19 cellular contexts compared by ENCODE assay signal in genomic region chr12:91923864-91924263, GRCh38.
DNase-seq lines count a peak whose midpoint lies in the region; ATAC-seq, FAIRE-seq and TF ChIP-seq lines count a peak whose summit lies in the region.
"Had no signal": no experiment of that assay in that cellular context is flagged by ENCODE, and none has a peak within 500 bp of the region (broad histone marks: within the 10 kb centered on the region; RNA-seq: fewer than 3 reads in every experiment).

No MANE protein-coding gene starts in this region.

- no peak overlapping the region for H3K4me2 ChIP-seq in HepG2 (ENCODE audit: low read depth, low read length)
- no peak overlapping the region for H3K4me2 ChIP-seq in mesenchymal stem cell (ENCODE audit: low read length, poor library complexity, severe bottlenecking)
- H3K4me2 ChIP-seq: GM23338 had no signal

- peak overlapping the region; percentile 60 for H2BK15ac ChIP-seq in mesenchymal stem cell (ENCODE audit: low read depth, poor library complexity, severe bottlenecking)

- no peak overlapping the region for H2BK5ac ChIP-seq in mesenchymal stem cell (ENCODE audit: low read depth, low read length, poor library complexity, severe bottlenecking)

- no peaks in the 10 kb centered on the region for H3K79me1 ChIP-seq in mesenchymal stem cell (replicated peaks; ENCODE audit: low read length, poor library complexity, severe bottlenecking)

- TF ChIP-seq EP300 in HepG2 (IDR thresholded peaks at IDR 0.05; ENCODE audit: low read depth in 2 of 2, low read length in 2 of 2) (no peak), HepG2 (CRISPR knock-in tag; IDR thresholded peaks at IDR 0.05; ENCODE audit: borderline replicate concordance) (no peak)

- no peak overlapping the region for H2AK5ac ChIP-seq in mesenchymal stem cell (ENCODE audit: low read length, severe bottlenecking)

- H3K4me3 ChIP-seq in right lobe of liver = no peak overlapping the region
- H3K4me3 ChIP-seq in HepG2 (replicated peaks in 1 of 3; ENCODE audit: insufficient read depth in 1 of 3, low read depth in 2 of 3, low read length in 3 of 3) = no peak overlapping the region
- H3K4me3 ChIP-seq in mesenchymal stem cell (ENCODE audit: insufficient read depth in 1 of 2, low read depth in 1 of 2, low read length in 2 of 2) = no peak overlapping the region
- no peak overlapping the region for H3K4me3 ChIP-seq in BE2C (ENCODE audit: low read depth, low read length)
- H3K4me3 ChIP-seq: GM23338 had no signal

- no peak for TF ChIP-seq RAD21 in HepG2 (CRISPR knock-in tag; IDR thresholded peaks at IDR 0.05)

- FAIRE-seq in HepG2 (lab: Jason Lieb, UNC) (no peak), GM19239 (lab: Jason Lieb, UNC) (no peak)
- FAIRE-seq: A204.1, D721Med, GM12892 had no signal

- H3K18ac ChIP-seq in mesenchymal stem cell (ENCODE audit: low read depth in 1 of 2, low read length in 2 of 2) = peak overlapping the region in 1 of 2 experiments; percentile 28

- H3K9ac ChIP-seq in HepG2 (ENCODE audit: insufficient read depth, low read depth, low read length) (no peak overlapping the region), mesenchymal stem cell (ENCODE audit: low read length) (no peak overlapping the region)

- TF ChIP-seq CTCF in right lobe of liver (IDR thresholded peaks at IDR 0.05) = no peak
- no peak for TF ChIP-seq CTCF in HepG2 (CRISPR knock-in tag; IDR thresholded peaks at IDR 0.05)
- TF ChIP-seq CTCF in BE2C (IDR thresholded peaks at IDR 0.05; ENCODE audit: low read depth, low read length) = no peak

- BruUV-seq in HepG2 (replicated peaks; lab: Mats Ljungman, UMichigan) = no TSS peak

- H3K4me3 Mint-ChIP-seq in activated naive CD8-positive, alpha-beta T cell treated with anti-CD3 and anti-CD28 coated beads for 36 hours = no peak overlapping the region
- H3K4me3 Mint-ChIP-seq: B cell; CD14-positive monocyte; CD8-positive, alpha-beta T cell; GM23338 had no signal

- no peaks in the 10 kb centered on the region for H4K20me1 ChIP-seq in HepG2 (ENCODE audit: insufficient read depth, low read length)

- H3K14ac ChIP-seq in mesenchymal stem cell (ENCODE audit: low read length in 2 of 2) = peak overlapping the region in 1 of 2 experiments; percentile 1

- H3K27me3 ChIP-seq in right lobe of liver = no peaks in the 10 kb centered on the region
- H3K27me3 ChIP-seq in HepG2 (ENCODE audit: control insufficient read depth in 1 of 2, insufficient read depth in 2 of 2, low read length in 2 of 2) = no peaks in the 10 kb centered on the region
- no peaks in the 10 kb centered on the region for H3K27me3 ChIP-seq in mesenchymal stem cell (ENCODE audit: control insufficient read depth in 1 of 2, insufficient read depth in 1 of 2, low read length in 2 of 2)
- H3K27me3 ChIP-seq in BE2C = no peaks in the 10 kb centered on the region

- no peak overlapping the region for H3K4ac ChIP-seq in mesenchymal stem cell (ENCODE audit: low read depth in 1 of 2, low read length in 2 of 2)

- H3K9me3 ChIP-seq in right lobe of liver (no peaks in the 10 kb centered on the region), HepG2 (ENCODE audit: low read length) (no peaks in the 10 kb centered on the region), mesenchymal stem cell (ENCODE audit: control insufficient read depth, low read length) (no peaks in the 10 kb centered on the region), BE2C (no peaks in the 10 kb centered on the region)

- H4K8ac ChIP-seq in mesenchymal stem cell (ENCODE audit: low read length) = no peak overlapping the region

- whole genome bisulfite sequencing in right lobe of liver (ENCODE audit: insufficient coverage, low coverage, low lambda C conversion rate, missing lambda C conversion rate) = 100% methylated on average over 6 of the region's 31 CpGs
- no CpG with 5 or more reads among the region's 31 CpGs for WGBS in HepG2 (ENCODE audit: low lambda C conversion rate)
- WGBS in mesenchymal stem cell = 99% methylated on average over 31 of the region's 31 CpGs

- TF ChIP-seq POLR2A in right lobe of liver (IDR thresholded peaks at IDR 0.05) (no peak), HepG2 (IDR thresholded peaks at IDR 0.05; ENCODE audit: insufficient read depth in 1 of 2, low read depth in 2 of 2, low read length in 2 of 2) (no peak)

- peak in 2 of 3 donors; percentile 15 to 44 for DNase-seq in right lobe of liver
- DNase-seq in HepG2 (ENCODE audit: low spot score) = no peak
- DNase-seq in left ventricle myocardium superior = peak; percentile 20
- no peak for DNase-seq in mesenchymal stem cell
- DNase-seq in GM19239 (ENCODE audit: insufficient read length, low spot score) = no peak
- DNase-seq in activated naive CD8-positive, alpha-beta T cell treated with anti-CD3 and anti-CD28 coated beads for 36 hours = no peak
- no peak for DNase-seq in BE2C
- DNase-seq: CD8-positive, alpha-beta T cell; COR-L47; DND-41; GDM1; H7 had no signal

- intact Hi-C loops in right lobe of liver (cut with DNase I) (no loop called here), HepG2 (cut with micrococcal nuclease; ENCODE audit: unreplicated experiment) (no loop called here), left ventricle myocardium superior (cut with micrococcal nuclease) (no loop called here)

- H3K27ac Mint-ChIP-seq in activated naive CD8-positive, alpha-beta T cell treated with anti-CD3 and anti-CD28 coated beads for 36 hours = no peak overlapping the region
- H3K27ac Mint-ChIP-seq: B cell, GM23338, IgD-negative memory B cell had no signal

- CTCF ChIA-PET in HepG2 (lab: Yijun Ruan, JAX; ENCODE audit: low intra/inter-chr PET ratio, low total read pairs) = no interaction called here

- H3K4me1 Mint-ChIP-seq in activated naive CD8-positive, alpha-beta T cell treated with anti-CD3 and anti-CD28 coated beads for 36 hours = peaks cover 14% of the 10 kb centered on the region
- H3K4me1 Mint-ChIP-seq: B cell, CD14-positive monocyte had no signal

- in situ Hi-C loops in HepG2 (cut with HindIII; ENCODE audit: extremely low pct_ligation_motif_present, low pct_unique_long_range_greater_than_20kb) = no loop called here

- no peaks in the 10 kb centered on the region for H3K36me3 ChIP-seq in right lobe of liver
- H3K36me3 ChIP-seq in HepG2 (replicated peaks in 1 of 2; ENCODE audit: control insufficient read depth in 1 of 2, insufficient read depth in 2 of 2, low read length in 2 of 2) = no peaks in the 10 kb centered on the region
- H3K36me3 ChIP-seq in mesenchymal stem cell (ENCODE audit: control insufficient read depth in 1 of 2, insufficient read depth in 2 of 2, low read depth in 1 of 2, low read length in 2 of 2) = no peaks in the 10 kb centered on the region
- H3K36me3 ChIP-seq in BE2C = no peaks in the 10 kb centered on the region

- POLR2A ChIA-PET in HepG2 (lab: Yijun Ruan, JAX) = no interaction called here

- H2BK120ac ChIP-seq in mesenchymal stem cell (ENCODE audit: low read depth, low read length) = no peak overlapping the region

- no peak overlapping the region for H3K23ac ChIP-seq in mesenchymal stem cell (ENCODE audit: low read length in 2 of 2)

- no peaks in the 10 kb centered on the region for H3K27me3 Mint-ChIP-seq in activated naive CD8-positive, alpha-beta T cell treated with anti-CD3 and anti-CD28 coated beads for 36 hours

- H3K36me3 Mint-ChIP-seq in activated naive CD8-positive, alpha-beta T cell treated with anti-CD3 and anti-CD28 coated beads for 36 hours = no peaks in the 10 kb centered on the region
- H3K36me3 Mint-ChIP-seq: CD14-positive monocyte; CD8-positive, alpha-beta T cell; IgD-negative memory B cell had no signal

- H2AFZ ChIP-seq in HepG2 (ENCODE audit: low read length) (no peak overlapping the region), mesenchymal stem cell (ENCODE audit: low read depth, low read length) (no peak overlapping the region)

- no peaks in the 10 kb centered on the region for H3K4me1 ChIP-seq in right lobe of liver
- no peaks in the 10 kb centered on the region for H3K4me1 ChIP-seq in HepG2 (ENCODE audit: insufficient read depth, low read length)
- no peaks in the 10 kb centered on the region for H3K4me1 ChIP-seq in mesenchymal stem cell (ENCODE audit: control insufficient read depth, insufficient read depth, low read depth, low read length)
- no peaks in the 10 kb centered on the region; the same call in 1 of the 2 replicates for H3K4me1 ChIP-seq in BE2C

- H4K91ac ChIP-seq in mesenchymal stem cell (ENCODE audit: low read length) = peak overlapping the region; percentile 83

- peak overlapping the region in 1 of 2 experiments; percentile 88 for H2BK12ac ChIP-seq in mesenchymal stem cell (ENCODE audit: low read length in 2 of 2)

- H3K27ac ChIP-seq in right lobe of liver = no peak overlapping the region
- H3K27ac ChIP-seq in HepG2 (ENCODE audit: extremely low read length, insufficient read depth, low read length) = no peak overlapping the region
- H3K27ac ChIP-seq in mesenchymal stem cell (ENCODE audit: low read length, poor library complexity, severe bottlenecking) = no peak overlapping the region

- ATAC-seq in right lobe of liver = no peak
- no peak for ATAC-seq in HepG2
- no peak for ATAC-seq in left ventricle myocardium superior
- ATAC-seq: CD8-positive, alpha-beta T cell; GM23338 had no signal

- H3K79me2 ChIP-seq in HepG2 (ENCODE audit: insufficient read depth, low read length) = no peaks in the 10 kb centered on the region

- H3K9me3 Mint-ChIP-seq in activated naive CD8-positive, alpha-beta T cell treated with anti-CD3 and anti-CD28 coated beads for 36 hours = peaks cover 2% of the 10 kb centered on the region
- H3K9me3 Mint-ChIP-seq: CD8-positive, alpha-beta T cell; GM23338 had no signal

TF ChIP-seq in HepG2, 621 proteins besides CTCF, POLR2A, EP300 and RAD21 (continues in another document):
- TF ChIP-seq ZSCAN20 (CRISPR knock-in tag; IDR thresholded peaks at IDR 0.05; ENCODE audit: borderline replicate concordance) = no peak
- no peak for TF ChIP-seq ZNF335 (CRISPR knock-in tag; IDR thresholded peaks at IDR 0.05)
- TF ChIP-seq ZNF446 (CRISPR knock-in tag; IDR thresholded peaks at IDR 0.05) = no peak
- TF ChIP-seq ZNF761 (CRISPR knock-in tag; conservative IDR thresholded peaks at IDR 0.05) = no peak
- no peak for TF ChIP-seq ZNF660 (CRISPR knock-in tag; IDR thresholded peaks at IDR 0.05; ENCODE audit: borderline replicate concordance, low read depth)
- TF ChIP-seq HMGXB4 (CRISPR knock-in tag; IDR thresholded peaks at IDR 0.05; ENCODE audit: borderline replicate concordance in 1 of 2, low read depth in 1 of 2) = no peak

Comparison
In these comparisons a context has a peak if more than half of its experiments do, and no peak if none do; other contexts are left out.
1. DNase-seq: peak in right lobe of liver (2 of 3) and left ventricle myocardium superior (single experiment); none in HepG2 (single experiment), mesenchymal stem cell (single experiment), GM19239 (single experiment), activated naive CD8-positive, alpha-beta T cell treated with anti-CD3 and anti-CD28 coated beads for 36 hours (single experiment) and BE2C (single experiment).